ENCODE assay signal across 8 cellular contexts in genomic region chr4:37648084-37648817, GRCh38. TPM values are rescaled to one million over a fixed set of nuclear protein-coding genes. Genes with fewer than 3 reads are reported as not detected.
DNase-seq lines count a peak whose midpoint lies in the region; ATAC-seq and TF ChIP-seq lines count a peak whose summit lies in the region.

No MANE protein-coding gene starts in this region.

- H3K27me3 Mint-ChIP-seq in activated CD4-positive, alpha-beta T cell treated with anti-CD3 and anti-CD28 coated beads, Interleukin-2, amount 10 ng/mL, durations not matched to agents 7 days and 5 days = no peaks in the 10 kb centered on the region

- H3K27ac ChIP-seq in body of pancreas (peak overlapping the region in 1 of 4 donors; percentile 52), right lobe of liver (peak overlapping the region in 2 of 3 donors; percentile 71 to 83), Karpas-422 (ENCODE audit: low read length) (no peak overlapping the region)

- H3K9me3 ChIP-seq in body of pancreas (no peaks in the 10 kb centered on the region), right lobe of liver (no peaks in the 10 kb centered on the region), Karpas-422 (ENCODE audit: low read length) (no peaks in the 10 kb centered on the region)

- TF ChIP-seq POLR2A in body of pancreas (IDR thresholded peaks at IDR 0.05) = no peak
- no peak for TF ChIP-seq POLR2A in right lobe of liver (IDR thresholded peaks at IDR 0.05)

- H3K79me2 ChIP-seq in Karpas-422 (ENCODE audit: low read length) = no peaks in the 10 kb centered on the region

- H3K9me2 ChIP-seq in Karpas-422 (replicated peaks; ENCODE audit: insufficient read depth, low read length) = no peaks in the 10 kb centered on the region

- no peak overlapping the region for H3K4me3 Mint-ChIP-seq in activated CD4-positive, alpha-beta T cell treated with anti-CD3 and anti-CD28 coated beads, Interleukin-2, amount 10 ng/mL, durations not matched to agents 7 days and 5 days

- ATAC-seq in body of pancreas (peak; percentile 94), right lobe of liver (peak; percentile 83 to 97 (median 88)), GM19023 (IDR thresholded peaks at IDR 0.05; ENCODE audit: unreplicated experiment) (no peak)

- no peak overlapping the region for H3K27ac Mint-ChIP-seq in activated CD4-positive, alpha-beta T cell treated with anti-CD3 and anti-CD28 coated beads, Interleukin-2, amount 10 ng/mL, durations not matched to agents 7 days and 5 days

- TF ChIP-seq CTCF in body of pancreas (IDR thresholded peaks at IDR 0.05) (no peak), right lobe of liver (IDR thresholded peaks at IDR 0.05) (no peak)

- no peaks in the 10 kb centered on the region for H4K20me1 ChIP-seq in Karpas-422 (ENCODE audit: insufficient read depth, low read depth, low read length)

- 44 to 54% methylated on average over 8 of the region's 8 CpGs for WGBS in body of pancreas, 2 donors
- 19% methylated on average over 8 of the region's 8 CpGs for WGBS in right lobe of liver (ENCODE audit: insufficient coverage, low coverage, low lambda C conversion rate, missing lambda C conversion rate)

- peaks cover 11% of the 10 kb centered on the region for H3K4me1 ChIP-seq in body of pancreas
- peaks cover 0 to 42% (median 18%) of the 10 kb centered on the region in 4 donors for H3K4me1 ChIP-seq in right lobe of liver
- H3K4me1 ChIP-seq in Karpas-422 (ENCODE audit: low read length) = no peaks in the 10 kb centered on the region

- H3K4me3 ChIP-seq in body of pancreas (no peak overlapping the region), right lobe of liver (no peak overlapping the region), Karpas-422 (ENCODE audit: low read length) (no peak overlapping the region)

- POLR2A ChIA-PET in activated CD4-positive, alpha-beta T cell treated with anti-CD3 and anti-CD28 coated beads, Interleukin-2, amount 10 ng/mL, durations not matched to agents 7 days and 5 days (lab: Charles Lee) = no interaction called here

- no peaks in the 10 kb centered on the region for H3K9me3 Mint-ChIP-seq in activated CD4-positive, alpha-beta T cell treated with anti-CD3 and anti-CD28 coated beads, Interleukin-2, amount 10 ng/mL, durations not matched to agents 7 days and 5 days

- peaks cover 8% of the 10 kb centered on the region for H3K4me1 Mint-ChIP-seq in activated CD4-positive, alpha-beta T cell treated with anti-CD3 and anti-CD28 coated beads, Interleukin-2, amount 10 ng/mL, durations not matched to agents 7 days and 5 days

- H2AFZ ChIP-seq in Karpas-422 (ENCODE audit: low read length) = no peak overlapping the region

- peaks cover 37% of the 10 kb centered on the region for H3K36me3 Mint-ChIP-seq in activated CD4-positive, alpha-beta T cell treated with anti-CD3 and anti-CD28 coated beads, Interleukin-2, amount 10 ng/mL, durations not matched to agents 7 days and 5 days (ENCODE audit: low read depth)

- no peaks in the 10 kb centered on the region for H3K36me3 ChIP-seq in body of pancreas (replicated peaks in 1 of 2; ENCODE audit: insufficient read depth in 1 of 2, low read depth in 2 of 2)
- H3K36me3 ChIP-seq in right lobe of liver = peaks cover 0 to 6% (median 0%) of the 10 kb centered on the region in 4 donors
- H3K36me3 ChIP-seq in Karpas-422 (ENCODE audit: insufficient read depth, low read length) = no peaks in the 10 kb centered on the region

- no peaks in the 10 kb centered on the region for H3K27me3 ChIP-seq in body of pancreas
- no peaks in the 10 kb centered on the region for H3K27me3 ChIP-seq in right lobe of liver
- no peaks in the 10 kb centered on the region for H3K27me3 ChIP-seq in Karpas-422 (ENCODE audit: low read length)

- no peak overlapping the region for H3K4me2 ChIP-seq in Karpas-422 (ENCODE audit: low read depth, low read length, poor library complexity, severe bottlenecking)

- DNase-seq in AML-193 (lab: John Stamatoyannopoulos, UW) = peak; percentile 41 to 50
- DNase-seq in LoVo (ENCODE audit: low spot score) = peak; percentile 79
- DNase-seq in body of pancreas = peak; percentile 61 to 88 (median 77)
- peak; percentile 69 to 93 (median 84) for DNase-seq in right lobe of liver
- DNase-seq in activated CD4-positive, alpha-beta T cell treated with anti-CD3 and anti-CD28 coated beads, Interleukin-2, amount 10 ng/mL, durations not matched to agents 7 days and 5 days = no peak
- no peak for DNase-seq in Karpas-422
- DNase-seq in NCI-H146 treated with DMSO at 0.1 percent for 48 hours (lab: John Stamatoyannopoulos, UW; ENCODE audit: unreplicated experiment) = no peak

- CTCF ChIA-PET in activated CD4-positive, alpha-beta T cell treated with anti-CD3 and anti-CD28 coated beads, Interleukin-2, amount 10 ng/mL, durations not matched to agents 7 days and 5 days (lab: Charles Lee) = interaction anchor here (1.0 to 1.8 kb wide), 2 partner anchors 8 to 10 kb away, joined by 3 to 4 read pairs; no protein-coding TSS in a partner anchor

- intact Hi-C loops in body of pancreas (cut with DNase I) (no loop called here), right lobe of liver (cut with DNase I) (no loop called here)

- H3K9ac ChIP-seq in Karpas-422 (ENCODE audit: low read length) = no peak overlapping the region

RNA-seq across cellular contexts. Expression of gene RELL1, which starts 37.9 kb away (rescaled TPM):
- 10 to 100 TPM; 12.5 to 15.0 TPM for total RNA-seq in body of pancreas
- 10 to 100 TPM in 1 of 6 experiments, 1 to 10 TPM in 5; 5.7 to 14.6 (median 7.8) TPM for total RNA-seq in right lobe of liver
- 10 to 100 TPM; 32.3 to 35.1 TPM for total RNA-seq in activated CD4-positive, alpha-beta T cell treated with anti-CD3 and anti-CD28 coated beads, Interleukin-2, amount 10 ng/mL, durations not matched to agents 7 days and 5 days
- total RNA-seq in Karpas-422 (2014; rRNA removed; shearing (Covaris generic); ENCODE audit: low replicate concordance) = 0.60 and 1.0 TPM in 2 replicates

Comparison
In these comparisons a context has a peak if more than half of its experiments do, and no peak if none do; other contexts are left out.
1. DNase-seq: peak in AML-193 (2 of 2), LoVo (single experiment), body of pancreas (4 of 4) and right lobe of liver (3 of 3); none in activated CD4-positive, alpha-beta T cell treated with anti-CD3 and anti-CD28 coated beads, Interleukin-2, amount 10 ng/mL, durations not matched to agents 7 days and 5 days (single experiment), Karpas-422 (single experiment) and NCI-H146 treated with DMSO at 0.1 percent for 48 hours (single experiment).